In genomic region chr14:21309238-21309636, GRCh38 we compare ENCODE assay signal across 8 cellular contexts. TPM values are rescaled to one million over a fixed set of nuclear protein-coding genes. Genes with fewer than 3 reads are reported as not detected.
DNase-seq lines count a peak whose midpoint lies in the region; ATAC-seq, FAIRE-seq and TF ChIP-seq lines count a peak whose summit lies in the region.

No MANE protein-coding gene starts in this region.

- H3K4me3 ChIP-seq in A549 (peak overlapping the region; percentile 35; the same call in 2 of the 3 replicates), breast epithelium (peak overlapping the region; percentile 20 to 44 (median 42)), mononuclear cell (ENCODE audit: low read length) (peak overlapping the region; percentile 32)

- POLR2A ChIA-PET in A549 (lab: Yijun Ruan, JAX) = interaction anchor here (1.2 to 1.4 kb wide), 3 partner anchors 10 to 75 kb away, joined by 5 to 8 read pairs (median 7); partner anchors contain the start of gene SUPT16H

- TF ChIP-seq RAD21 in A549 (conservative IDR thresholded peaks at IDR 0.05 in 1 of 2, IDR thresholded peaks at IDR 0.05 in 1 of 2) = no peak

- peak overlapping the region; percentile 78 for H3K4me2 ChIP-seq in A549

- H3K9me3 ChIP-seq in A549 (no peaks in the 10 kb centered on the region), breast epithelium (no peaks in the 10 kb centered on the region), mononuclear cell (ENCODE audit: low read depth, low read length) (no peaks in the 10 kb centered on the region)

- CTCF ChIA-PET in A549 (lab: Yijun Ruan, JAX) = no interaction called here

- ATAC-seq in A549 (peak in 1 of 2 experiments; percentile 8; a peak in 2 of 6 replicates), HG03139 (IDR thresholded peaks at IDR 0.05; ENCODE audit: unreplicated experiment) (peak; percentile 8), GM18517 (IDR thresholded peaks at IDR 0.05; ENCODE audit: unreplicated experiment) (no peak), HG02970 (IDR thresholded peaks at IDR 0.05; ENCODE audit: low FRiP score, unreplicated experiment) (no peak)

- H3K27me3 ChIP-seq in breast epithelium = no peaks in the 10 kb centered on the region
- no peaks in the 10 kb centered on the region for H3K27me3 ChIP-seq in mononuclear cell (ENCODE audit: insufficient read depth, low read length)

- TF ChIP-seq CTCF in A549 (IDR thresholded peaks at IDR 0.05) (no peak), breast epithelium (IDR thresholded peaks at IDR 0.05) (no peak)

- DNase-seq in A549 (ENCODE audit: low read depth in 1 of 2, low spot score in 1 of 2) (no peak), breast epithelium (ENCODE audit: low spot score in 2 of 2) (no peak), retina (no peak), NCI-H1417 treated with DMSO at 0.1 percent for 48 hours (lab: John Stamatoyannopoulos, UW) (no peak)

- no peak for FAIRE-seq in A549 (lab: Jason Lieb, UNC)

- H3K4me1 ChIP-seq in A549 (peaks cover 18% of the 10 kb centered on the region), breast epithelium (no peaks in the 10 kb centered on the region), mononuclear cell (ENCODE audit: insufficient read depth, low read length) (peaks cover 25% of the 10 kb centered on the region)

- H3K36me3 ChIP-seq in breast epithelium = no peaks in the 10 kb centered on the region

- TF ChIP-seq EP300 in A549 (IDR thresholded peaks at IDR 0.05) = no peak

- intact Hi-C loops in breast epithelium (cut with DNase I; ENCODE audit: low total_unique reads) = no loop called here

- TF ChIP-seq POLR2A in A549 (IDR thresholded peaks at IDR 0.05; ENCODE audit: low read length) = no peak
- no peak for TF ChIP-seq POLR2A in breast epithelium (IDR thresholded peaks at IDR 0.05)

- H3K27ac ChIP-seq in A549 (peak overlapping the region; percentile 77 to 89), breast epithelium (peak overlapping the region; percentile 79 to 85)

- WGBS in A549 (ENCODE audit: missing lambda C conversion rate) = 72% methylated on average over 8 of the region's 8 CpGs

TF ChIP-seq in A549, 52 proteins besides CTCF, POLR2A, EP300 and RAD21:
- TF ChIP-seq NPAS2 (CRISPR knock-in tag; IDR thresholded peaks at IDR 0.05; ENCODE audit: borderline replicate concordance) (no peak), HOXB5 (CRISPR knock-in tag; IDR thresholded peaks at IDR 0.05) (no peak), MAX (IDR thresholded peaks at IDR 0.05) (no peak), RARB (CRISPR knock-in tag; IDR thresholded peaks at IDR 0.05) (0 out of 2 replicates have a peak, but pooled peaks have one; percentile 7)

RNA-seq across cellular contexts. Expression of gene RPGRIP1, which starts 29.4 kb away (rescaled TPM):
- 0.87 and 1.5 TPM in 2 replicates for polyA plus RNA-seq in A549 (2011; rRNA removed)
- polyA plus RNA-seq in A549 (2012; cell fraction: cytosol; rRNA removed) = 0.20 and 0.23 TPM in 2 replicates
- 0.22 and 0.30 TPM in 2 replicates for polyA plus RNA-seq in A549 (2012; cell fraction: nucleus; rRNA removed)
- 0.26 to 0.37 TPM (median 0.26 TPM) in 3 replicates for polyA plus RNA-seq in A549 (2017; fragmentation: RNase III; extraction: RNeasy Plus Mini Kit Qiagen cat#74134 plus additional on column Dnase treatment)
- polyA minus RNA-seq in A549 (2011; rRNA and poly(A)+ RNA removed) = 0.29 and 1.4 TPM in 2 replicates
- total RNA-seq in breast epithelium = 10 to 100 TPM in 1 of 3 donors, under 1 TPM in 2; 0.33 to 10.4 (median 0.48) TPM
- total RNA-seq in mononuclear cell = 0.42 TPM

RNA-seq across cellular contexts. Expression of gene HNRNPC, which starts 40.0 kb away (rescaled TPM):
- 1,057 and 1,207 TPM in 2 replicates for polyA plus RNA-seq in A549 (2011; rRNA removed)
- 399 and 453 TPM in 2 replicates for polyA plus RNA-seq in A549 (2012; cell fraction: cytosol; rRNA removed)
- polyA plus RNA-seq in A549 (2012; cell fraction: nucleus; rRNA removed) = 407 and 724 TPM in 2 replicates
- polyA plus RNA-seq in A549 (2017; fragmentation: RNase III; extraction: RNeasy Plus Mini Kit Qiagen cat#74134 plus additional on column Dnase treatment) = 1,069 to 1,196 TPM (median 1,087 TPM) in 3 replicates
- 580 and 783 TPM in 2 replicates for polyA minus RNA-seq in A549 (2011; rRNA and poly(A)+ RNA removed)
- 100 to 1,000 TPM; 386 to 760 (median 480) TPM for total RNA-seq in breast epithelium
- total RNA-seq in mononuclear cell = 1,082 TPM
